17 cellular contexts compared by ENCODE assay signal in genomic region chr3:69442771-69443197, GRCh38. TPM values are rescaled to one million over a fixed set of nuclear protein-coding genes. Genes with fewer than 3 reads are reported as not detected.
DNase-seq lines count a peak whose midpoint lies in the region; ATAC-seq and TF ChIP-seq lines count a peak whose summit lies in the region.
"Had no signal": no experiment of that assay in that cellular context is flagged by ENCODE, and none has a peak within 500 bp of the region (broad histone marks: within the 10 kb centered on the region; RNA-seq: fewer than 3 reads in every experiment).

No MANE protein-coding gene starts in this region.

- H3K9me3 Mint-ChIP-seq in activated CD4-positive, alpha-beta memory T cell treated with anti-CD3 and anti-CD28 coated beads for 36 hours = no peaks in the 10 kb centered on the region
- no peaks in the 10 kb centered on the region for H3K9me3 Mint-ChIP-seq in activated CD4-positive, alpha-beta memory T cell treated with anti-CD3 and anti-CD28 coated beads, Interleukin-2, amount 10 ng/mL, durations not matched to agents 7 days and 5 days

- peaks cover 26% of the 10 kb centered on the region for H3K4me1 Mint-ChIP-seq in activated CD4-positive, alpha-beta memory T cell treated with anti-CD3 and anti-CD28 coated beads for 36 hours (ENCODE audit: low read depth)
- H3K4me1 Mint-ChIP-seq in activated CD4-positive, alpha-beta memory T cell treated with anti-CD3 and anti-CD28 coated beads, Interleukin-2, amount 10 ng/mL, durations not matched to agents 7 days and 5 days = peaks cover 4% of the 10 kb centered on the region

- POLR2A ChIA-PET in activated CD4-positive, alpha-beta memory T cell treated with anti-CD3 and anti-CD28 coated beads for 36 hours (lab: Charles Lee) = no interaction called here
- POLR2A ChIA-PET in activated CD4-positive, alpha-beta memory T cell treated with anti-CD3 and anti-CD28 coated beads, Interleukin-2, amount 10 ng/mL, durations not matched to agents 7 days and 5 days (lab: Charles Lee) = no interaction called here
- POLR2A ChIA-PET in GM10248 (lab: Yijun Ruan, JAX) = no interaction called here

- H3K4me3 Mint-ChIP-seq in activated CD4-positive, alpha-beta memory T cell treated with anti-CD3 and anti-CD28 coated beads for 36 hours = no peak overlapping the region
- H3K4me3 Mint-ChIP-seq in activated CD4-positive, alpha-beta memory T cell treated with anti-CD3 and anti-CD28 coated beads, Interleukin-2, amount 10 ng/mL, durations not matched to agents 7 days and 5 days = no peak overlapping the region
- H3K4me3 Mint-ChIP-seq: activated CD8-positive, alpha-beta memory T cell treated with anti-CD3 and anti-CD28 coated beads, Interleukin-2, amount 10 ng/mL, durations not matched to agents 7 days and 5 days had no signal

- CTCF ChIA-PET in activated CD4-positive, alpha-beta memory T cell treated with anti-CD3 and anti-CD28 coated beads for 36 hours (lab: Charles Lee) = interaction anchor here (1.6 kb wide), 1 partner anchor 281 kb away, joined by 5 read pairs; no protein-coding TSS in a partner anchor
- CTCF ChIA-PET in activated CD4-positive, alpha-beta memory T cell treated with anti-CD3 and anti-CD28 coated beads, Interleukin-2, amount 10 ng/mL, durations not matched to agents 7 days and 5 days (lab: Charles Lee) = no interaction called here
- CTCF ChIA-PET in GM10248 (lab: Yijun Ruan, JAX) = interaction anchor here (1.0 to 4.5 kb wide), 3 partner anchors 9 to 282 kb away, joined by 5 to 25 read pairs (median 13); no protein-coding TSS in a partner anchor

- TF ChIP-seq CTCF in GM10248 (IDR thresholded peaks at IDR 0.05; ENCODE audit: control extremely low read depth, extremely low read depth, low read depth, missing control alignments) = no peak

- no peak overlapping the region for H3K27ac Mint-ChIP-seq in activated CD4-positive, alpha-beta memory T cell treated with anti-CD3 and anti-CD28 coated beads for 36 hours
- no peak overlapping the region for H3K27ac Mint-ChIP-seq in activated CD4-positive, alpha-beta memory T cell treated with anti-CD3 and anti-CD28 coated beads, Interleukin-2, amount 10 ng/mL, durations not matched to agents 7 days and 5 days
- H3K27ac Mint-ChIP-seq: activated CD8-positive, alpha-beta memory T cell treated with anti-CD3 and anti-CD28 coated beads, Interleukin-2, amount 10 ng/mL, durations not matched to agents 7 days and 5 days had no signal

- peaks cover 1% of the 10 kb centered on the region for H3K27me3 Mint-ChIP-seq in activated CD4-positive, alpha-beta memory T cell treated with anti-CD3 and anti-CD28 coated beads for 36 hours
- peaks cover 8% of the 10 kb centered on the region for H3K27me3 Mint-ChIP-seq in activated CD4-positive, alpha-beta memory T cell treated with anti-CD3 and anti-CD28 coated beads, Interleukin-2, amount 10 ng/mL, durations not matched to agents 7 days and 5 days

- ATAC-seq in GM21529 (IDR thresholded peaks at IDR 0.05; ENCODE audit: unreplicated experiment) (peak; percentile 53), HG03354 (IDR thresholded peaks at IDR 0.05; ENCODE audit: poor library complexity, severe bottlenecking, unreplicated experiment) (peak; percentile 50)
- ATAC-seq: activated CD8-positive, alpha-beta memory T cell treated with anti-CD3 and anti-CD28 coated beads, Interleukin-2, amount 10 ng/mL, durations not matched to agents 7 days and 5 days; left lung; Panc1; sciatic nerve; SK-N-SH treated with all-trans-retinoic acid at 6 μM for 48 hours had no signal

- intact Hi-C loops in activated CD4-positive, alpha-beta memory T cell treated with anti-CD3 and anti-CD28 coated beads for 36 hours (cut with micrococcal nuclease) = loop anchor here (1.0 kb wide), 1 partner anchor 7 kb away; no protein-coding TSS in a partner anchor

- H3K36me3 Mint-ChIP-seq in activated CD4-positive, alpha-beta memory T cell treated with anti-CD3 and anti-CD28 coated beads for 36 hours = no peaks in the 10 kb centered on the region
- H3K36me3 Mint-ChIP-seq in activated CD4-positive, alpha-beta memory T cell treated with anti-CD3 and anti-CD28 coated beads, Interleukin-2, amount 10 ng/mL, durations not matched to agents 7 days and 5 days (ENCODE audit: low read depth) = no peaks in the 10 kb centered on the region
- H3K36me3 Mint-ChIP-seq: activated CD8-positive, alpha-beta memory T cell treated with anti-CD3 and anti-CD28 coated beads, Interleukin-2, amount 10 ng/mL, durations not matched to agents 7 days and 5 days had no signal

- peak; percentile 56 for DNase-seq in activated CD4-positive, alpha-beta memory T cell treated with anti-CD3 and anti-CD28 coated beads for 36 hours
- no peak for DNase-seq in activated CD4-positive, alpha-beta memory T cell treated with anti-CD3 and anti-CD28 coated beads, Interleukin-2, amount 10 ng/mL, durations not matched to agents 7 days and 5 days
- DNase-seq in left kidney (ENCODE audit: low read depth, low spot score) (peak; percentile 15), GM10248 (ENCODE audit: extremely low spot score) (no peak), HPDE6-E6E7 (ENCODE audit: extremely low spot score) (no peak), activated gamma-delta T cell treated with Interleukin-2 at 50 U/mL for 16 hours (no peak)
- DNase-seq: activated CD8-positive, alpha-beta memory T cell treated with anti-CD3 and anti-CD28 coated beads, Interleukin-2, amount 10 ng/mL, durations not matched to agents 7 days and 5 days; cerebellar nuclear complex; left lung; NCI-H1092 treated with DMSO at 0.1 percent for 48 hours; NCI-H774; nucleus accumbens had no signal

RNA-seq across cellular contexts. Expression of gene FRMD4B, which starts 56.9 kb away (rescaled TPM):
- total RNA-seq in activated CD4-positive, alpha-beta memory T cell treated with anti-CD3 and anti-CD28 coated beads for 36 hours = 10 to 100 TPM; 29.1 to 32.8 TPM
- 10 to 100 TPM; 69.5 to 72.4 TPM for total RNA-seq in activated CD4-positive, alpha-beta memory T cell treated with anti-CD3 and anti-CD28 coated beads, Interleukin-2, amount 10 ng/mL, durations not matched to agents 7 days and 5 days

Comparison
In these comparisons a context has a peak if more than half of its experiments do, and no peak if none do; other contexts are left out.
1. DNase-seq: peak in activated CD4-positive, alpha-beta memory T cell treated with anti-CD3 and anti-CD28 coated beads for 36 hours (single experiment) and left kidney (single experiment); none in activated CD4-positive, alpha-beta memory T cell treated with anti-CD3 and anti-CD28 coated beads, Interleukin-2, amount 10 ng/mL, durations not matched to agents 7 days and 5 days (single experiment), GM10248 (single experiment), HPDE6-E6E7 (single experiment) and activated gamma-delta T cell treated with Interleukin-2 at 50 U/mL for 16 hours (single experiment).